ENCODE assay signal across 8 cellular contexts in the genomic region with DNA sequence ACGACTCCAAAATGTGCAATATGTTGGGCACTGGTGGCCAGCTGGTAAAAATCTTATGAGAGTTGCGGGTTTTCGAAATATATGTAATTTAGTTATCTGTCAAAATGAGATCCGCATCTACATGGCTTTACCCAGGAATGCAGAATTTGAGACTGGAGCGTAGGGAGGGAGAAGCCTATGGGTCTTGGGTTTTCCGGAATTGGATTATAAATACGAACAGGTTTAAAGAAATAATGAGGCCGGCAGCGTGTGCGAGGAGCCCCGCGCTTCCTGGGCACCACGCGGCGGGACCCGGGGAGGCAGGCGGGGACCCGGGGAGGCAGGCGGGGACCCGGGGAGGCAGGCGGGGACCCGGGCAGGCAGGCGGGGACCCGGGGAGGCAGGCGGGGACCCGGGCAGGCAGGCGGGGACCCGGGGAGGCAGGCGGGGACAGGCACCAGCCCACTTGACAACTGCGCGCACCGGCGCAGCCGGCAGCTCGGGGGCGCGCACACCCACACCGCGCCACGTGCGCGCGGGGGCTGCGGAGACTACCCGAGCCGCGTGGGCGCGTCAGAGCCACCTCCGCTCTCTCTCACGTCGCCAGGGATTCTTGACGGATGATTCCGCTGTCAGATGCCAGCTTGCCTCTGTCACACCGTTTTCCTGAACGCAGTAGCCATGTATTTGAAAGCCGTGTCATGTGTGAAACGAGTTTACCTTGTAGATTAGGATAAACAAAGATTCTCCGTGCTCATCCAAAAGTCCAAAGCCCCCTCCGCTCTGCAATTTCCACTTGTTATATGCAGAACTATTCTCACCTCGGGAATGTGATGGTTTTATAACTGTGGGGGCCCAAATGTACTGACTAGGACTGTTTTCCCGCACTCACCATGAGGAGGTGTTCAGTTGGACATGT. TPM values are rescaled to one million over a fixed set of nuclear protein-coding genes. Genes with fewer than 3 reads are reported as not detected.
A peak's percentile ranks its signal among the peaks of the same experiment; 100 is the strongest.
DNase-seq lines count a peak whose midpoint lies in the region; ATAC-seq and TF ChIP-seq lines count a peak whose summit lies in the region.

No MANE protein-coding gene starts in this region.

- H3K4me3 ChIP-seq in ACC112 (ENCODE audit: low read depth, low read length): peak overlapping the region; percentile 84
- peak overlapping the region; percentile 59 for H3K4me3 ChIP-seq in PC-9

- CTCF ChIA-PET in PC-9 (lab: Charles Lee): no interaction called here

- intact Hi-C loops in PC-9 (cut with micrococcal nuclease; ENCODE audit: unreplicated experiment): no loop called here

- H3K79me2 ChIP-seq in ACC112 (ENCODE audit: control insufficient read depth, insufficient read depth, low read length, unreplicated experiment) (no peaks in the 10 kb centered on the region), PC-9 (ENCODE audit: low read depth) (no peaks in the 10 kb centered on the region)

- no peaks in the 10 kb centered on the region for H4K20me1 ChIP-seq in PC-9 (ENCODE audit: insufficient read depth)

- H3K4me2 ChIP-seq in PC-9: peak overlapping the region; percentile 85

- no peaks in the 10 kb centered on the region for H3K9me3 ChIP-seq in PC-9 (ENCODE audit: insufficient read depth, low read depth)

- no peak for TF ChIP-seq CTCF in PC-9 (conservative IDR thresholded peaks at IDR 0.05)
- no peak for TF ChIP-seq CTCF in foreskin keratinocyte (conservative IDR thresholded peaks at IDR 0.05)

- H3K36me3 ChIP-seq in ACC112 (ENCODE audit: insufficient read depth, low read length) (no peaks in the 10 kb centered on the region), PC-9 (ENCODE audit: low read depth) (no peaks in the 10 kb centered on the region)

- POLR2A ChIA-PET in PC-9 (lab: Charles Lee; ENCODE audit: unreplicated experiment): no interaction called here

- H3K9me2 ChIP-seq in PC-9 (ENCODE audit: insufficient read depth): no peaks in the 10 kb centered on the region

- no peaks in the 10 kb centered on the region for H3F3A ChIP-seq in PC-9 (ENCODE audit: insufficient read depth, low read depth)

- DNase-seq in PC-9: peak in 1 of 2 experiments; percentile 15
- DNase-seq in activated T-helper 9 cell treated with anti-CD3 and anti-CD28 coated beads, Interleukin-2, amount 50 U/mL, for 16 hours (ENCODE audit: low read depth): peak; percentile 40
- DNase-seq in foreskin keratinocyte: peak in 1 of 2 donors; percentile 8
- peak in 48 of 56 donors; percentile 1 to 73 (median 39) for DNase-seq in nucleus accumbens (lab: John Stamatoyannopoulos, UW)
- peak; percentile 54 for DNase-seq in superior temporal gyrus (ENCODE audit: extremely low spot score)

- H2AFZ ChIP-seq in ACC112 (ENCODE audit: low read length, unreplicated experiment) (peak overlapping the region; percentile 49), PC-9 (peak overlapping the region; percentile 84)

- no peaks in the 10 kb centered on the region for H3K27me3 ChIP-seq in ACC112 (ENCODE audit: insufficient read depth, low read length)
- 0 out of 2 replicates have a peak, but pooled peaks cover 7% of the 10 kb centered on the region for H3K27me3 ChIP-seq in PC-9 (ENCODE audit: insufficient read depth, low read depth)
- H3K27me3 ChIP-seq in foreskin keratinocyte: peaks cover 11% of the 10 kb centered on the region

- H3K4me1 ChIP-seq in ACC112 (ENCODE audit: control insufficient read depth, insufficient read depth, low read length, unreplicated experiment) (no peaks in the 10 kb centered on the region), PC-9 (replicated peaks; ENCODE audit: insufficient read depth) (no peaks in the 10 kb centered on the region), foreskin keratinocyte (no peaks in the 10 kb centered on the region)

- peak; percentile 33 for ATAC-seq in GM18519 (IDR thresholded peaks at IDR 0.05; ENCODE audit: low FRiP score, unreplicated experiment)
- ATAC-seq in HG03432 (IDR thresholded peaks at IDR 0.05; ENCODE audit: unreplicated experiment): peak; percentile 61
- ATAC-seq in foreskin keratinocyte: peak; percentile 64

- BruUV-seq in PC-9 (replicated peaks; lab: Mats Ljungman, UMichigan): no TSS peak

- no peak overlapping the region for H3K27ac ChIP-seq in ACC112 (ENCODE audit: low read depth, low read length)
- H3K27ac ChIP-seq in PC-9: no peak overlapping the region
- H3K27ac ChIP-seq in foreskin keratinocyte: no peak overlapping the region

RNA-seq across cellular contexts. Expression of a gene that starts 54.3 kb away (rescaled TPM):
- 291 and 376 TPM in 2 replicates for total RNA-seq in PC-9 (2021)
- total RNA-seq in foreskin keratinocyte: 361 and 420 TPM in 2 replicates
- polyA plus RNA-seq in foreskin keratinocyte: 190 and 234 TPM in 2 replicates
